Comparison of ENCODE assay signal across 8 cellular contexts in the genomic region with DNA sequence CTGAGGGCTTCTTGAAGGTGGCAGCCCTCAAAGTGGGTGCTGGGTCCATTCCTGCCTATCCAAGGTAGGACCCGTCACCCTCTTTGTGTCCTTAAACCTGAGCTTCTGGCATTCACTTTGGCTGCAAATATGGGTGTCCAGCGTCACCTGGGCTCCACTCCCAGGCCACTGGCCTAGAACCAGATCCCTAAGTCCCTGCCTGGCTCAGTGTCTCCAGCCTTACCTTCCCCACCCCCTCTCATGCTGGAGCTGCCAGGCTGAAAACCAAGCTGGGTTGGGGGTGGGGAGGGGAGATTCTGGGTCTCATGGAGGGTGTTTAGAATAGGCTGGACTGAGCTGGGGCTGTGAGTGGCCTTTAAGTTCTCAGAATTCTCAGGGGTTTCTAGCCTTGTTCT. TPM values are rescaled to one million over a fixed set of nuclear protein-coding genes. Genes with fewer than 3 reads are reported as not detected.
DNase-seq lines count a peak whose midpoint lies in the region; ATAC-seq, FAIRE-seq and TF ChIP-seq lines count a peak whose summit lies in the region.

No MANE protein-coding gene starts in this region.

- POLR2A ChIA-PET in CD8-positive, alpha-beta memory T cell (lab: Charles Lee): no interaction called here
- POLR2A ChIA-PET in H1 (lab: Charles Lee; ENCODE audit: partially characterized antibody): interaction anchor here (0.5 kb wide), 1 partner anchor 94 kb away, joined by 5 read pairs; no protein-coding TSS in a partner anchor

- WGBS in H1 (ENCODE audit: extremely low coverage in 1 of 2, insufficient coverage in 1 of 2, insufficient read length in 1 of 2, insufficient replicate concordance in 2 of 2, low coverage in 1 of 2, low lambda C conversion rate in 2 of 2, missing lambda C conversion rate in 1 of 2), 2 experiments: 74% methylated on average over 2 of the region's 2 CpGs; no CpG with 5 or more reads in 1 of the 2 experiments
- 19 to 27% methylated on average over 2 of the region's 2 CpGs for WGBS in pancreas, 2 donors

- H3K4ac ChIP-seq in H1 (replicated peaks; ENCODE audit: insufficient read length, low read depth, low read length): no peak overlapping the region

- H3K4me2 ChIP-seq in H1 (ENCODE audit: insufficient read depth in 1 of 2, low read depth in 2 of 2, low read length in 2 of 2): peak overlapping the region; percentile 54 to 65

- H2BK15ac ChIP-seq in H1 (ENCODE audit: low read length): 0 out of 2 replicates have a peak overlapping the region, but pooled peaks have one; percentile 75

- no peak overlapping the region for H2AFZ ChIP-seq in H1 (ENCODE audit: low read length)

- H2BK20ac ChIP-seq in H1 (ENCODE audit: low read length): peak overlapping the region; percentile 82; the same call in 1 of the 2 replicates

- DNase-seq in CD8-positive, alpha-beta memory T cell: no peak
- DNase-seq in OCI-M1 (lab: John Stamatoyannopoulos, UW) (peak; percentile 59), H1 (ENCODE audit: low read depth in 1 of 2, low spot score in 2 of 2) (no peak), pancreas (peak in 3 of 6 donors; percentile 50 to 62 (median 59)), cerebellar nuclear complex (lab: John Stamatoyannopoulos, UW) (no peak), SK-N-DZ (ENCODE audit: low spot score) (no peak)

- H3K27ac Mint-ChIP-seq in CD8-positive, alpha-beta memory T cell: peak overlapping the region; percentile 77 to 94 (median 91)

- CTCF ChIA-PET in CD8-positive, alpha-beta memory T cell (lab: Charles Lee): interaction anchor here (28.4 kb wide), 1 partner anchor 23 kb away, joined by 788 read pairs; a partner anchor contains a TSS
- CTCF ChIA-PET in H1 (lab: Charles Lee; ENCODE audit: partially characterized antibody): interaction anchor here (0.8 to 8.2 kb wide), 3 partner anchors 14 to 180 kb away, joined by 3 to 67 read pairs (median 4); a partner anchor contains a TSS

- TF ChIP-seq POLR2A in H1 (IDR thresholded peaks at IDR 0.05; ENCODE audit: control extremely low read depth in 1 of 2, low read depth in 2 of 2, low read length in 2 of 2): no peak

- H3K23ac ChIP-seq in H1 (ENCODE audit: insufficient read length): no peak overlapping the region

- peak overlapping the region; percentile 10 to 81 (median 65) for H3K4me3 Mint-ChIP-seq in CD8-positive, alpha-beta memory T cell

- no peaks in the 10 kb centered on the region for H3K79me1 ChIP-seq in H1 (ENCODE audit: low read depth, low read length)

- no peak overlapping the region for H2AK5ac ChIP-seq in H1 (ENCODE audit: low read depth, low read length)

- H3K14ac ChIP-seq in H1 (ENCODE audit: insufficient read length): no peak overlapping the region

- no peak for TF ChIP-seq RAD21 in H1 (IDR thresholded peaks at IDR 0.05 in 1 of 2, conservative IDR thresholded peaks at IDR 0.05 in 1 of 2; ENCODE audit: low read depth in 2 of 2, low read length in 2 of 2)

- no peaks in the 10 kb centered on the region for H3K79me2 ChIP-seq in H1 (ENCODE audit: control insufficient read depth in 1 of 2, insufficient read depth in 2 of 2, low read length in 2 of 2)

- TF ChIP-seq EP300 in H1 (IDR thresholded peaks at IDR 0.05; ENCODE audit: borderline replicate concordance in 1 of 2, low read depth in 2 of 2, low read length in 2 of 2): no peak

- no peaks in the 10 kb centered on the region for H3K9me3 ChIP-seq in CD8-positive, alpha-beta memory T cell (ENCODE audit: low read length)
- H3K9me3 ChIP-seq in H1 (ENCODE audit: insufficient read depth in 2 of 2, low read depth in 1 of 2, low read length in 1 of 2) (no peaks in the 10 kb centered on the region; a peak in 1 of 4 replicates), pancreas (no peaks in the 10 kb centered on the region)

- peaks cover 5% of the 10 kb centered on the region; the same call in 1 of the 2 replicates for H3K23me2 ChIP-seq in H1 (ENCODE audit: low read depth, low read length)

- H3K4me1 Mint-ChIP-seq in CD8-positive, alpha-beta memory T cell: peaks cover 46 to 65% (median 48%) of the 10 kb centered on the region in 3 donors

- H4K91ac ChIP-seq in H1 (replicated peaks; ENCODE audit: insufficient read length, low read length): no peak overlapping the region

- H4K5ac ChIP-seq in H1 (ENCODE audit: insufficient read length, low read depth, low read length): no peak overlapping the region

- ATAC-seq in pancreas: peak; percentile 7 to 51 (median 38)
- no peak for ATAC-seq in HG03280 (IDR thresholded peaks at IDR 0.05; ENCODE audit: unreplicated experiment)
- ATAC-seq in GM19351 (IDR thresholded peaks at IDR 0.05; ENCODE audit: unreplicated experiment): no peak

- peaks cover 5 to 8% of the 10 kb centered on the region in 2 donors for H3K27me3 Mint-ChIP-seq in CD8-positive, alpha-beta memory T cell

- peaks cover 0 to 4% (median 2%) of the 10 kb centered on the region in 5 donors for H3K9me3 Mint-ChIP-seq in CD8-positive, alpha-beta memory T cell

- no peak for TF ChIP-seq CTCF in H1 (IDR thresholded peaks at IDR 0.05; ENCODE audit: control extremely low read depth in 1 of 3, insufficient read depth in 1 of 3, low read depth in 1 of 3, low read length in 3 of 3)
- TF ChIP-seq CTCF in pancreas (IDR thresholded peaks at IDR 0.05): no peak

- peak overlapping the region; percentile 45 for H3K4me3 ChIP-seq in CD8-positive, alpha-beta memory T cell (ENCODE audit: low read length)
- H3K4me3 ChIP-seq in H1 (ENCODE audit: extremely low read depth in 1 of 4, insufficient read depth in 2 of 4, low read depth in 3 of 4, low read length in 4 of 4): peak overlapping the region in 1 of 4 experiments; percentile 54; a peak in 3 of 8 replicates
- peak overlapping the region; percentile 38 to 66 (median 54) for H3K4me3 ChIP-seq in pancreas

- H3K36me3 ChIP-seq in CD8-positive, alpha-beta memory T cell (ENCODE audit: insufficient read depth, low read length): no peaks in the 10 kb centered on the region
- H3K36me3 ChIP-seq in H1 (ENCODE audit: control insufficient read depth in 2 of 4, insufficient read depth in 4 of 4, low read length in 3 of 4): no peaks in the 10 kb centered on the region
- no peaks in the 10 kb centered on the region for H3K36me3 ChIP-seq in pancreas

- no peak overlapping the region for H4K8ac ChIP-seq in H1 (ENCODE audit: extremely low read depth, insufficient read depth, low read length)

- no peak overlapping the region for H2BK5ac ChIP-seq in H1 (ENCODE audit: low read depth, low read length)

- H3K27me3 ChIP-seq in CD8-positive, alpha-beta memory T cell (ENCODE audit: insufficient read depth, low read length, poor library complexity, severe bottlenecking): peaks cover 4% of the 10 kb centered on the region
- peaks cover 33 to 58% (median 47%) of the 10 kb centered on the region in 4 experiments for H3K27me3 ChIP-seq in H1 (replicated peaks in 1 of 4; ENCODE audit: control insufficient read depth in 3 of 4, extremely low read depth in 1 of 4, insufficient read depth in 3 of 4, low read length in 3 of 4)
- no peaks in the 10 kb centered on the region for H3K27me3 ChIP-seq in pancreas

- H2BK120ac ChIP-seq in H1 (replicated peaks; ENCODE audit: low read depth, low read length): no peak overlapping the region

- no peak for FAIRE-seq in H1 (lab: Jason Lieb, UNC)
- FAIRE-seq in pancreas (lab: Jason Lieb, UNC): no peak

- no peak overlapping the region for H2BK12ac ChIP-seq in H1 (ENCODE audit: low read depth, low read length)

- peak overlapping the region; percentile 51 for H3K27ac ChIP-seq in CD8-positive, alpha-beta memory T cell (ENCODE audit: low read depth, low read length)
- H3K27ac ChIP-seq in H1 (ENCODE audit: low read depth, low read length) (no peak overlapping the region), pancreas (peak overlapping the region; percentile 47 to 75 (median 68))

- H3K56ac ChIP-seq in H1 (replicated peaks; ENCODE audit: insufficient read length, low read depth, low read length): no peak overlapping the region

- H3K36me3 Mint-ChIP-seq in CD8-positive, alpha-beta memory T cell: peaks cover 0 to 4% (median 0%) of the 10 kb centered on the region in 3 donors

- peaks cover 40% of the 10 kb centered on the region for H3K4me1 ChIP-seq in CD8-positive, alpha-beta memory T cell (ENCODE audit: insufficient read depth, low read length)
- H3K4me1 ChIP-seq in H1 (replicated peaks in 1 of 4; ENCODE audit: control insufficient read depth in 3 of 4, insufficient read depth in 4 of 4, low read length in 3 of 4) (peaks cover 0 to 9% (median 6%) of the 10 kb centered on the region in 4 experiments; a peak in 6 of 7 replicates), pancreas (peaks cover 0 to 15% (median 4%) of the 10 kb centered on the region in 3 donors)

- intact Hi-C loops in pancreas (cut with DNase I): no loop called here

- no peak overlapping the region for H3K9ac ChIP-seq in H1 (replicated peaks in 1 of 4; ENCODE audit: extremely low read depth in 1 of 4, low read depth in 3 of 4, low read length in 3 of 4)

- peaks cover 0 to 4% of the 10 kb centered on the region in 2 experiments for H4K20me1 ChIP-seq in H1 (replicated peaks in 1 of 2; ENCODE audit: control insufficient read depth in 1 of 2, insufficient read depth in 2 of 2, low read length in 2 of 2)

- no peak overlapping the region for H3K18ac ChIP-seq in H1 (ENCODE audit: extremely low read depth, low read length)

RNA-seq across cellular contexts. Expression of a gene that starts 12.4 kb away (rescaled TPM):
- 10 to 100 TPM; 21.6 to 22.2 TPM for total RNA-seq in CD8-positive, alpha-beta memory T cell
- 7.5 TPM for polyA plus RNA-seq in CD8-positive, alpha-beta memory T cell
- total RNA-seq in H1 (2021; fragmentation: NEBNext Ultra II Directional; extraction: Animal tissue kit (Norgen Biotek cat#: 25700)): 4.4 and 5.0 TPM in 2 replicates
- polyA plus RNA-seq in H1 (2011; rRNA removed) (2.0 and 3.4 TPM in 2 replicates), pancreas (1 to 10 TPM; 5.0 to 8.5 TPM)
- polyA plus RNA-seq in H1 (2011; cell fraction: cytosol; rRNA removed): 1.8 TPM
- polyA plus RNA-seq in H1 (2011; cell fraction: nucleus; rRNA removed): 2.5 TPM
- polyA plus RNA-seq in H1 (2012, experiment 1 of 2): 2.6 to 4.2 TPM (median 3.9 TPM) in 4 replicates
- 3.2 TPM for polyA plus RNA-seq in H1 (2012, experiment 2 of 2)
- 3.3 TPM for polyA plus RNA-seq in H1 (2013, experiment 1 of 2)
- 3.4 TPM for polyA plus RNA-seq in H1 (2013, experiment 2 of 2)
- polyA minus RNA-seq in H1 (2011; rRNA and poly(A)+ RNA removed): 2.8 and 3.4 TPM in 2 replicates
- 4.5 TPM for polyA minus RNA-seq in H1 (2011; cell fraction: cytosol; rRNA and poly(A)+ RNA removed)
- 2.3 TPM for polyA minus RNA-seq in H1 (2011; cell fraction: nucleus; rRNA and poly(A)+ RNA removed)
- 10 to 100 TPM in 4 of 6 donors, 1 to 10 TPM in 2; 6.6 to 12.6 (median 11.2) TPM for total RNA-seq in pancreas
- 2.8 and 3.6 TPM in 2 replicates for polyA plus RNA-seq in SK-N-DZ (2014; cell fraction: cytosol; rRNA removed)
- polyA plus RNA-seq in SK-N-DZ (2014; cell fraction: nucleus; rRNA removed): 2.9 and 6.8 TPM in 2 replicates

RNA-seq across cellular contexts. Expression of a gene that starts 29.4 kb away (rescaled TPM):
- total RNA-seq in CD8-positive, alpha-beta memory T cell: 100 to 1,000 TPM; 273 to 277 TPM
- polyA plus RNA-seq in CD8-positive, alpha-beta memory T cell: 100 TPM
- 162 and 164 TPM in 2 replicates for total RNA-seq in H1 (2021; fragmentation: NEBNext Ultra II Directional; extraction: Animal tissue kit (Norgen Biotek cat#: 25700))
- polyA plus RNA-seq in H1 (2011; rRNA removed): 181 and 285 TPM in 2 replicates
- 404 TPM for polyA plus RNA-seq in H1 (2011; cell fraction: cytosol; rRNA removed)
- 587 TPM for polyA plus RNA-seq in H1 (2011; cell fraction: nucleus; rRNA removed)
- 155 to 277 TPM (median 276 TPM) in 4 replicates for polyA plus RNA-seq in H1 (2012, experiment 1 of 2)
- 150 TPM for polyA plus RNA-seq in H1 (2012, experiment 2 of 2)
- polyA plus RNA-seq in H1 (2013, experiment 1 of 2): 155 TPM
- 145 TPM for polyA plus RNA-seq in H1 (2013, experiment 2 of 2)
- polyA minus RNA-seq in H1 (2011; rRNA and poly(A)+ RNA removed): 66.0 and 91.9 TPM in 2 replicates
- polyA minus RNA-seq in H1 (2011; cell fraction: cytosol; rRNA and poly(A)+ RNA removed): 104 TPM
- polyA minus RNA-seq in H1 (2011; cell fraction: nucleus; rRNA and poly(A)+ RNA removed): 73.2 TPM
- 10 to 100 TPM; 41.3 to 61.0 (median 48.5) TPM for total RNA-seq in pancreas
- 100 to 1,000 TPM; 226 to 266 TPM for polyA plus RNA-seq in pancreas
- polyA plus RNA-seq in SK-N-DZ (2014; cell fraction: cytosol; rRNA removed): 188 and 208 TPM in 2 replicates
- 567 and 627 TPM in 2 replicates for polyA plus RNA-seq in SK-N-DZ (2014; cell fraction: nucleus; rRNA removed)

RNA-seq across cellular contexts. Expression of a gene that starts 52.4 kb away (rescaled TPM):
- total RNA-seq in CD8-positive, alpha-beta memory T cell: 100 to 1,000 TPM; 210 to 212 TPM
- 74.4 TPM for polyA plus RNA-seq in CD8-positive, alpha-beta memory T cell
- total RNA-seq in H1 (2021; fragmentation: NEBNext Ultra II Directional; extraction: Animal tissue kit (Norgen Biotek cat#: 25700)): 40.8 and 42.7 TPM in 2 replicates
- 32.1 and 47.6 TPM in 2 replicates for polyA plus RNA-seq in H1 (2011; rRNA removed)
- polyA plus RNA-seq in H1 (2011; cell fraction: cytosol; rRNA removed): 37.8 TPM
- 184 TPM for polyA plus RNA-seq in H1 (2011; cell fraction: nucleus; rRNA removed)
- 44.3 to 65.1 TPM (median 54.1 TPM) in 4 replicates for polyA plus RNA-seq in H1 (2012, experiment 1 of 2)
- polyA plus RNA-seq in H1 (2012, experiment 2 of 2): 41.2 TPM
- polyA plus RNA-seq in H1 (2013, experiment 1 of 2): 39.9 TPM
- 36.9 TPM for polyA plus RNA-seq in H1 (2013, experiment 2 of 2)
- 22.6 and 28.0 TPM in 2 replicates for polyA minus RNA-seq in H1 (2011; rRNA and poly(A)+ RNA removed)
- 20.1 TPM for polyA minus RNA-seq in H1 (2011; cell fraction: cytosol; rRNA and poly(A)+ RNA removed)
- 32.9 TPM for polyA minus RNA-seq in H1 (2011; cell fraction: nucleus; rRNA and poly(A)+ RNA removed)
- 10 to 100 TPM; 42.5 to 90.3 (median 53.3) TPM for total RNA-seq in pancreas
- 100 to 1,000 TPM; 203 to 302 TPM for polyA plus RNA-seq in pancreas
- 22.0 and 26.4 TPM in 2 replicates for polyA plus RNA-seq in SK-N-DZ (2014; cell fraction: cytosol; rRNA removed)
- polyA plus RNA-seq in SK-N-DZ (2014; cell fraction: nucleus; rRNA removed): 212 and 214 TPM in 2 replicates

Comparison
In these comparisons a context has a peak if more than half of its experiments do, and no peak if none do; other contexts are left out.
1. ATAC-seq: peak in pancreas (4 of 4); none in HG03280 (single experiment) and GM19351 (single experiment).